Comparison of ENCODE assay signal across 8 cellular contexts in genomic region chr7:74094224-74095095, GRCh38. TPM values are rescaled to one million over a fixed set of nuclear protein-coding genes. Genes with fewer than 3 reads are reported as not detected.
DNase-seq lines count a peak whose midpoint lies in the region; ATAC-seq and TF ChIP-seq lines count a peak whose summit lies in the region.

No MANE protein-coding gene starts in this region.

- intact Hi-C loops in CD8-positive, alpha-beta T cell (cut with DNase I, micrococcal nuclease) = loop anchor here in 1 of 2 experiments (1.0 kb wide), 2 partner anchors 11 to 26 kb away; partner anchors contain the start of gene LIMK1

- no peaks in the 10 kb centered on the region for H3K36me3 ChIP-seq in CD8-positive, alpha-beta T cell (ENCODE audit: insufficient read depth, low read length)
- peaks cover 4% of the 10 kb centered on the region for H3K36me3 ChIP-seq in kidney epithelial cell (ENCODE audit: control insufficient read depth, insufficient read depth, low read length)

- H3K27me3 ChIP-seq in CD8-positive, alpha-beta T cell (ENCODE audit: insufficient read depth, low read length) = no peaks in the 10 kb centered on the region
- no peaks in the 10 kb centered on the region for H3K27me3 ChIP-seq in kidney epithelial cell (ENCODE audit: control insufficient read depth, insufficient read depth, low read length)

- H3K27ac Mint-ChIP-seq in CD8-positive, alpha-beta T cell = peak overlapping the region; percentile 94

- H3K4me3 Mint-ChIP-seq in CD8-positive, alpha-beta T cell = peak overlapping the region; percentile 83

- H3K4me1 Mint-ChIP-seq in CD8-positive, alpha-beta T cell (ENCODE audit: low read depth) = peaks cover 23% of the 10 kb centered on the region

- TF ChIP-seq CTCF in CD8-positive, alpha-beta T cell (IDR thresholded peaks at IDR 0.05) = no peak
- no peak for TF ChIP-seq CTCF in WI38 (IDR thresholded peaks at IDR 0.05; ENCODE audit: low read depth, low read length)
- no peak for TF ChIP-seq CTCF in cardiac fibroblast (IDR thresholded peaks at IDR 0.05; ENCODE audit: low read depth, low read length)
- no peak for TF ChIP-seq CTCF in kidney epithelial cell (IDR thresholded peaks at IDR 0.05; ENCODE audit: insufficient read depth, low read length, poor library complexity, severe bottlenecking)

- H3K4me3 ChIP-seq in CD8-positive, alpha-beta T cell (ENCODE audit: low read depth, low read length) = peak overlapping the region; percentile 43
- H3K4me3 ChIP-seq in WI38 (ENCODE audit: low read depth, low read length) (peak overlapping the region; percentile 40), cardiac fibroblast (replicated peaks in 1 of 2; ENCODE audit: low read depth in 2 of 2, low read length in 2 of 2) (peak overlapping the region; percentile 39), kidney epithelial cell (ENCODE audit: low read depth, low read length) (peak overlapping the region; percentile 0)

- peaks cover 27% of the 10 kb centered on the region for H3K4me1 ChIP-seq in CD8-positive, alpha-beta T cell (ENCODE audit: insufficient read depth, low read length)

- peak overlapping the region; percentile 72 for H3K27ac ChIP-seq in CD8-positive, alpha-beta T cell (ENCODE audit: low read depth, low read length)

- POLR2A ChIA-PET in CD8-positive, alpha-beta T cell (lab: Charles Lee) = interaction anchor here (1.3 to 1.9 kb wide), 2 partner anchors 11 to 80 kb away, joined by 6 to 9 read pairs; partner anchors contain the start of genes EIF4H and LIMK1

- no peaks in the 10 kb centered on the region for H3K9me3 ChIP-seq in CD8-positive, alpha-beta T cell (ENCODE audit: low read length)

- DNase-seq in CD8-positive, alpha-beta T cell = peak; percentile 34 to 83 (median 73)
- DNase-seq in HUDEP-2 (lab: John Stamatoyannopoulos, UW; ENCODE audit: unreplicated experiment in 76 of 76) (peak in 43 of 76 experiments; percentile 3 to 53 (median 28)), cardiac fibroblast (ENCODE audit: low read depth in 2 of 2) (peak; percentile 84 to 92), kidney epithelial cell (ENCODE audit: low read depth) (peak; percentile 85), NCI-H1105 treated with DMSO at 0.1 percent for 48 hours (lab: John Stamatoyannopoulos, UW) (no peak)
- peak; percentile 52 to 55 for DNase-seq in stimulated activated CD4-positive, alpha-beta T cell treated with anti-CD3 and anti-CD28 coated beads, Interleukin-1b, Interleukin-23, amount 100 ng/mL, for 4 hours (ENCODE audit: low read depth in 2 of 2)

- peaks cover 30% of the 10 kb centered on the region for H3K36me3 Mint-ChIP-seq in CD8-positive, alpha-beta T cell

- H3K9me3 Mint-ChIP-seq in CD8-positive, alpha-beta T cell = peaks cover 2% of the 10 kb centered on the region

- CTCF ChIA-PET in CD8-positive, alpha-beta T cell (lab: Charles Lee) = no interaction called here

- peak; percentile 74 for ATAC-seq in CD8-positive, alpha-beta T cell
- peak; percentile 30 for ATAC-seq in GM19468 (IDR thresholded peaks at IDR 0.05; ENCODE audit: extremely low read depth, unreplicated experiment)

- no peaks in the 10 kb centered on the region for H3K27me3 Mint-ChIP-seq in CD8-positive, alpha-beta T cell (ENCODE audit: low read depth)

RNA-seq across cellular contexts. Expression of gene LIMK1, which starts 10.9 kb away (rescaled TPM):
- total RNA-seq in CD8-positive, alpha-beta T cell = 10 to 100 TPM; 12.8 to 13.7 TPM
- 61.1 and 79.4 TPM in 2 replicates for total RNA-seq in kidney epithelial cell
